ENCODE assay signal across 8 cellular contexts in the genomic region with DNA sequence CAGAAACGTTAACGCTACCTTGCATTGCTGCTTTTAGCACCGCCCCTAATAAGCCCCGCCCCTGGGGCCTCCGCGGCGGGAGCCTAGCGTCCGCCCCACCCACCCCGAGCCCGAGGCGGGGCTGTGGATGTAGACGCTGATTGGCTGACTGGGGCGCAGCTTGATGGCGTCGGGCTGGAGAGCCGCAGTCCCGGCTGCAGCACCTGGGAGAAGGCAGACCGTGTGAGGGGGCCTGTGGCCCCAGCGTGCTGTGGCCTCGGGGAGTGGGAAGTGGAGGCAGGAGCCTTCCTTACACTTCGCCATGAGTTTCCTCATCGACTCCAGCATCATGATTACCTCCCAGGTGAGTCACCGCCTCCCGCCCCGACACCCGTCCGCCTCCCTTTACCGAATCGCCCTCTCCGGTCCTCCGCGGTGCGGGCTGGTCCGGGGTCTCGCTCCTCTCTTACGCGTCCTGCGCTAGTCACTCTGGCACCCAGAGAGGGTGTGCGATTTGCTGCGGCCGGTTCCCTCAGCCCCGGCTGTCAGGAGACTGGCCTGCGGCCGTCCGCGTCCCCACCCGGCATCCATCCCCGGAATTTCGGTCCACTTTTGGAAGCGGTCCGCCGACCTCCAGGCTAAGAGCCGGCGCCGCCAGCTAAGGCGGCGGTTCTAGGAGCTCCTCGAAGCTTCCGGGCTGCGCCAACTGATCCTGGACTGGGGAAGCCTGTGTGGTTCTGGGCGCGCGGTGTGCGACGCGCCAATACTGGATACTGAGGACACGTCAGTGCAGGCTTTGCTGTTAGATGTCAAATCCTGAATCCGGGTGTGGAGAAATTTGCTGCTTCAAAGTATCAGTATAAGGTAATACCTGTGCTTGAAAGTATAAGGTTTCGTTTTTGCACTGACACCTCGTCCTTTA. TPM values are rescaled to one million over a fixed set of nuclear protein-coding genes. Genes with fewer than 3 reads are reported as not detected.
A peak's percentile ranks its signal among the peaks of the same experiment; 100 is the strongest.
DNase-seq lines count a peak whose midpoint lies in the region; ATAC-seq and TF ChIP-seq lines count a peak whose summit lies in the region.
"Not testable (repeated sequence)": the region's sequence is repeated elsewhere in the genome, so short reads cannot be mapped to it uniquely, and the experiment has no call there.

A gene (plus strand): TSS at position 156 of the 901 bp plus-strand sequence. CDS start 146 bp downstream, at position 302.

- peak within 1 kb of the TSS; percentile 90 for H2AFZ ChIP-seq in parathyroid adenoma

- peak in 1 of 2 donors; percentile 71 for TF ChIP-seq EP300 in tibial nerve (IDR thresholded peaks at IDR 0.05)

- peak within 1 kb of the TSS; percentile 83 for H3K27ac ChIP-seq in cardiac muscle cell
- peak within 1 kb of the TSS; percentile 47 for H3K27ac ChIP-seq in parathyroid adenoma
- H3K27ac ChIP-seq in tibial nerve: peak within 1 kb of the TSS in 3 of 4 donors; percentile 60 to 84 (median 79)

- H3K4me2 ChIP-seq in parathyroid adenoma (ENCODE audit: low read length): peak within 1 kb of the TSS; percentile 61

- peak within 1 kb of the TSS; percentile 66 for H3K4me3 ChIP-seq in cardiac muscle cell
- peak within 1 kb of the TSS; percentile 78 for H3K4me3 ChIP-seq in parathyroid adenoma (ENCODE audit: low read depth, low read length)
- peak within 1 kb of the TSS; percentile 48 to 86 (median 74) for H3K4me3 ChIP-seq in tibial nerve

- H3K36me3 ChIP-seq in cardiac muscle cell; parathyroid adenoma (ENCODE audit: control insufficient read depth, insufficient read depth, low read length); tibial nerve: not testable (repeated sequence)

- not testable (repeated sequence) for H3K9ac ChIP-seq in parathyroid adenoma

- DNase-seq in NCI-H128 (lab: John Stamatoyannopoulos, UW; ENCODE audit: unreplicated experiment) (peak; percentile 88), SW 1271 (lab: John Stamatoyannopoulos, UW) (peak; percentile 55 to 73), cardiac muscle cell (ENCODE audit: low read depth in 1 of 2, low spot score in 1 of 2) (peak; percentile 94 to 95), tibial nerve (ENCODE audit: low spot score in 2 of 2) (peak; percentile 88 to 90)
- DNase-seq in activated naive CD8-positive, alpha-beta T cell treated with anti-CD3 and anti-CD28 coated beads, Interleukin-2, amount 50 U/mL, for 16 hours (ENCODE audit: low read depth, low spot score): peak; percentile 92

- not testable (repeated sequence) for H3K4me1 ChIP-seq in cardiac muscle cell (ENCODE audit: low read depth); parathyroid adenoma
- H3K4me1 ChIP-seq in tibial nerve: peaks cover 0 to 13% (median 3%) of the 10 kb centered on the region in 4 donors

- H3K79me2 ChIP-seq in parathyroid adenoma: not testable (repeated sequence)

- TF ChIP-seq POLR2A in GM10847 (IDR thresholded peaks at IDR 0.05; ENCODE audit: extremely low read depth, insufficient read length) (peak; percentile 78), tibial nerve (IDR thresholded peaks at IDR 0.05) (peak in 1 of 2 donors; percentile 73)

- H3K9me3 ChIP-seq in cardiac muscle cell (ENCODE audit: low read depth); parathyroid adenoma (ENCODE audit: control insufficient read depth, low read length); tibial nerve: not testable (repeated sequence)

- peak; percentile 94 for ATAC-seq in HG02678 (IDR thresholded peaks at IDR 0.05; ENCODE audit: unreplicated experiment)

- not testable (repeated sequence) for H3K27me3 ChIP-seq in cardiac muscle cell; parathyroid adenoma (ENCODE audit: control insufficient read depth, insufficient read depth, low read length); tibial nerve

- 1% methylated on average over 34 of the region's 71 CpGs; no CpG with 5 or more reads in 1 of the 2 donors for WGBS in tibial nerve, 2 donors

- not testable (repeated sequence) for TF ChIP-seq CTCF in cardiac muscle cell (IDR thresholded peaks at IDR 0.05; ENCODE audit: low read depth, low read length); parathyroid adenoma (IDR thresholded peaks at IDR 0.05)
- peak in 1 of 5 experiments; percentile 15 for TF ChIP-seq CTCF in tibial nerve (IDR thresholded peaks at IDR 0.05)

RNA-seq across cellular contexts. Expression of the gene that starts here (rescaled TPM):
- total RNA-seq in cardiac muscle cell: 13.3 and 13.6 TPM in 2 replicates
- polyA plus RNA-seq in cardiac muscle cell: 24.3 and 29.1 TPM in 2 replicates
- 10 to 100 TPM; 20.4 to 51.6 (median 33.1) TPM for total RNA-seq in tibial nerve

Comparison
In these comparisons a context has a peak if more than half of its experiments do, and no peak if none do; other contexts are left out.
1. Peak in every context shown above with its lines: DNase-seq, ATAC-seq, H3K4me3 ChIP-seq and H3K27ac ChIP-seq.